In the genomic region with DNA sequence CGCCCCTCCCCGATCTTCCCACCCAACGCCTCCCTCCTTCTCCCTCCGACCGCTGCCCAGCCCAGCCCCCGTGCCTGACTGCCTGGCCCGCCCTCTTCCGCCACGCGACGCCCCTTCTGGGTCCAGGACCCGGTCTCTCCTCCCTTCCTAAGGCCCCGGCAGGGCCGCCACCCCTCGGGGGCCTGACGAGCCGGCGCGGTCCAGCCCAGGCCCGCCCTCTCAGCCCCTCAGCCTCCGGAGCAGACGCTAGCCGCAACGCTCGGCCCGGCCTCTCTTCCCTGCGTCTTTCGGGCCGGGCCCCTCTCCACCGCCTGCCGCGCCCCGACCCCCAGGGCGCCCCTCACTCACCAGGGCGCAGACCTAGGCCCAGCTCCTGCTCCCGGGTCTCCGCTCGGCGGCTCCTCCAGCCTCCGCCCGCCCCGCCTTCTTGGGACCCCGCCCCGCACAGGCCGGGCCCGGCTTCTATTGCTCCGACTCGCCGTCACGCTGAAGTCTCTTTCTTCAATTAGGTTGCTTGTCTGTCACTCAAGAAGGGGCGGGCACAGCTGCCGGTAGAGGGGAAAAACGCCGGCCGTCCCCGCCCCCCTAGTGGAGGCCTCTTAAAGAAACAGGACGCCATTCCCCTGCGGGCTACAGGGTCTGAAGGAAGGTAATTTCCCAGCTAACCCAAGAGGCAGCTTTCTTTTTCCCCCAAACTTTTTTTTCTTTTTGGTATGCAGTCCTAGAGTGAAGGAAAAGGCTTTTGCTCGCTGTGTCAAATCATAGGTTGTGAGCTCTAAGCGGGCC, we compare ENCODE assay signal across 7 cellular contexts. TPM values are rescaled to one million over a fixed set of nuclear protein-coding genes. Genes with fewer than 3 reads are reported as not detected.
DNase-seq lines count a peak whose midpoint lies in the region; ATAC-seq, FAIRE-seq and TF ChIP-seq lines count a peak whose summit lies in the region.

A gene with protein sequence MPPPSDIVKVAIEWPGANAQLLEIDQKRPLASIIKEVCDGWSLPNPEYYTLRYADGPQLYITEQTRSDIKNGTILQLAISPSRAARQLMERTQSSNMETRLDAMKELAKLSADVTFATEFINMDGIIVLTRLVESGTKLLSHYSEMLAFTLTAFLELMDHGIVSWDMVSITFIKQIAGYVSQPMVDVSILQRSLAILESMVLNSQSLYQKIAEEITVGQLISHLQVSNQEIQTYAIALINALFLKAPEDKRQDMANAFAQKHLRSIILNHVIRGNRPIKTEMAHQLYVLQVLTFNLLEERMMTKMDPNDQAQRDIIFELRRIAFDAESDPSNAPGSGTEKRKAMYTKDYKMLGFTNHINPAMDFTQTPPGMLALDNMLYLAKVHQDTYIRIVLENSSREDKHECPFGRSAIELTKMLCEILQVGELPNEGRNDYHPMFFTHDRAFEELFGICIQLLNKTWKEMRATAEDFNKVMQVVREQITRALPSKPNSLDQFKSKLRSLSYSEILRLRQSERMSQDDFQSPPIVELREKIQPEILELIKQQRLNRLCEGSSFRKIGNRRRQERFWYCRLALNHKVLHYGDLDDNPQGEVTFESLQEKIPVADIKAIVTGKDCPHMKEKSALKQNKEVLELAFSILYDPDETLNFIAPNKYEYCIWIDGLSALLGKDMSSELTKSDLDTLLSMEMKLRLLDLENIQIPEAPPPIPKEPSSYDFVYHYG (minus strand): TSS at position 416 of the 786 bp plus-strand sequence. CDS start 12,133 bp downstream, outside the sequence.

- H4K20me1 ChIP-seq in astrocyte (ENCODE audit: insufficient read depth, low read length) = peaks cover 37% of the 10 kb centered on the region

- no peak for FAIRE-seq in astrocyte (lab: Jason Lieb, UNC)

- peak within 1 kb of the TSS; percentile 81 for H3K4me3 Mint-ChIP-seq in T-helper 2 cell treated with Interferon-gamma antibody and Interleukin-4, amounts not matched to agents 5 μg/mL and 100 μg/mL, for 36 hours
- H3K4me3 Mint-ChIP-seq in astrocyte (ENCODE audit: unreplicated experiment) = peak within 1 kb of the TSS; percentile 92

- H3K4me1 ChIP-seq in astrocyte (ENCODE audit: insufficient read depth, low read length) = peaks cover 15% of the 10 kb centered on the region

- DNase-seq in NCI-H1930 (lab: John Stamatoyannopoulos, UW) (peak; percentile 95 to 96), astrocyte (ENCODE audit: low read depth) (peak; percentile 92), hepatic stellate cell (ENCODE audit: low spot score) (peak; percentile 96), retina (peak; percentile 97)
- DNase-seq in T-helper 2 cell treated with Interferon-gamma antibody and Interleukin-4, amounts not matched to agents 5 μg/mL and 100 μg/mL, for 36 hours (ENCODE audit: low spot score) = peak; percentile 96

- no peaks in the 10 kb centered on the region for H3K27me3 ChIP-seq in astrocyte (ENCODE audit: insufficient read depth, low read length)

- no peaks in the 10 kb centered on the region for H3K9me3 Mint-ChIP-seq in T-helper 2 cell treated with Interferon-gamma antibody and Interleukin-4, amounts not matched to agents 5 μg/mL and 100 μg/mL, for 36 hours
- H3K9me3 Mint-ChIP-seq in astrocyte (ENCODE audit: unreplicated experiment) = no peaks in the 10 kb centered on the region

- peak within 1 kb of the TSS; percentile 84 for H3K4me3 ChIP-seq in astrocyte (ENCODE audit: insufficient read depth, low read depth, low read length)

- no peaks in the 10 kb centered on the region for H3K9me3 ChIP-seq in astrocyte (ENCODE audit: insufficient read depth, low read depth, low read length)

- peaks cover 58% of the 10 kb centered on the region for H3K4me1 Mint-ChIP-seq in T-helper 2 cell treated with Interferon-gamma antibody and Interleukin-4, amounts not matched to agents 5 μg/mL and 100 μg/mL, for 36 hours (ENCODE audit: low read depth)
- H3K4me1 Mint-ChIP-seq in astrocyte (ENCODE audit: low read depth, unreplicated experiment) = peaks cover 20% of the 10 kb centered on the region

- peaks cover 46% of the 10 kb centered on the region for H3K79me2 ChIP-seq in astrocyte (ENCODE audit: insufficient read depth, low read length)

- H2AFZ ChIP-seq in astrocyte (ENCODE audit: low read depth, low read length) = peak within 1 kb of the TSS; percentile 88

- ATAC-seq in GM18502 (IDR thresholded peaks at IDR 0.05; ENCODE audit: poor library complexity, unreplicated experiment) = peak; percentile 85
- ATAC-seq in HG02970 (IDR thresholded peaks at IDR 0.05; ENCODE audit: low FRiP score, unreplicated experiment) = peak; percentile 93

- peaks cover 12% of the 10 kb centered on the region for H3K36me3 Mint-ChIP-seq in T-helper 2 cell treated with Interferon-gamma antibody and Interleukin-4, amounts not matched to agents 5 μg/mL and 100 μg/mL, for 36 hours (ENCODE audit: low read depth)
- no peaks in the 10 kb centered on the region for H3K36me3 Mint-ChIP-seq in astrocyte (ENCODE audit: low read depth, unreplicated experiment)

- peak within 1 kb of the TSS; percentile 74 for H3K27ac ChIP-seq in astrocyte (ENCODE audit: low read depth, low read length)

- peak within 1 kb of the TSS; percentile 89 for H3K4me2 ChIP-seq in astrocyte (ENCODE audit: low read length)

- H3K9ac ChIP-seq in astrocyte (ENCODE audit: low read length) = peak within 1 kb of the TSS; percentile 84

- TF ChIP-seq CTCF in astrocyte (IDR thresholded peaks at IDR 0.05; ENCODE audit: insufficient read depth, low read depth, low read length) = no peak

- no peaks in the 10 kb centered on the region for H3K36me3 ChIP-seq in astrocyte (ENCODE audit: insufficient read depth, low read length)

- H3K27ac Mint-ChIP-seq in T-helper 2 cell treated with Interferon-gamma antibody and Interleukin-4, amounts not matched to agents 5 μg/mL and 100 μg/mL, for 36 hours = peak within 1 kb of the TSS; percentile 88
- peak within 1 kb of the TSS; percentile 67 for H3K27ac Mint-ChIP-seq in astrocyte (ENCODE audit: unreplicated experiment)

- H3K27me3 Mint-ChIP-seq in T-helper 2 cell treated with Interferon-gamma antibody and Interleukin-4, amounts not matched to agents 5 μg/mL and 100 μg/mL, for 36 hours (ENCODE audit: low read depth) = peaks cover 5% of the 10 kb centered on the region
- H3K27me3 Mint-ChIP-seq in astrocyte (ENCODE audit: low read depth, unreplicated experiment) = no peaks in the 10 kb centered on the region

RNA-seq across cellular contexts. Expression of the gene that starts here (rescaled TPM):
- 53.4 and 56.7 TPM in 2 replicates for total RNA-seq in astrocyte

Comparison
In these comparisons a context has a peak if more than half of its experiments do, and no peak if none do; other contexts are left out.
1. Peak in every context shown above with its lines: DNase-seq, ATAC-seq, H3K4me3 ChIP-seq and H3K27ac ChIP-seq.